Comparison of ENCODE assay signal across 2 cellular contexts in genomic region chr3:57852896-57853295, GRCh38.
TF ChIP-seq lines count a peak whose summit lies in the region.

No MANE protein-coding gene starts in this region.

TF ChIP-seq in IMR-90, 13 proteins besides CTCF, POLR2A, EP300 and RAD21:
- TF ChIP-seq SMC3 (IDR thresholded peaks at IDR 0.05; ENCODE audit: low read depth, low read length) (peak; percentile 49; the same call in 1 of the 2 replicates), FOS (IDR thresholded peaks at IDR 0.05; ENCODE audit: low read depth, low read length) (no peak)

TF ChIP-seq in HepG2, 621 proteins besides CTCF, POLR2A, EP300 and RAD21:
- TF ChIP-seq ZNF205 (CRISPR knock-in tag; IDR thresholded peaks at IDR 0.05) (no peak), ZBTB1 (CRISPR knock-in tag; IDR thresholded peaks at IDR 0.05; ENCODE audit: borderline replicate concordance) (no peak), STAG1 (CRISPR knock-in tag; IDR thresholded peaks at IDR 0.05) (peak; percentile 64), RNF2 (conservative IDR thresholded peaks at IDR 0.05; ENCODE audit: low read depth) (no peak)
